Comparison of ENCODE assay signal across 15 cellular contexts in genomic region chr10:1529806-1530413, GRCh38.
A peak's percentile ranks its signal among the peaks of the same experiment; 100 is the strongest.
DNase-seq lines count a peak whose midpoint lies in the region; ATAC-seq and TF ChIP-seq lines count a peak whose summit lies in the region.
"Had no signal": no experiment of that assay in that cellular context is flagged by ENCODE, and none has a peak within 500 bp of the region (broad histone marks: within the 10 kb centered on the region; RNA-seq: fewer than 3 reads in every experiment).

No MANE protein-coding gene starts in this region.

- H3K27me3 ChIP-seq in mesenchymal stem cell (ENCODE audit: control insufficient read depth in 1 of 2, insufficient read depth in 1 of 2, low read length in 2 of 2), result no peaks in the 10 kb centered on the region
- H3K27me3 ChIP-seq in osteoblast (ENCODE audit: insufficient read depth, low read length), result no peaks in the 10 kb centered on the region

- POLR2A ChIA-PET in HEK293 (lab: Yijun Ruan, JAX), result no interaction called here

- H3K4me1 ChIP-seq in HEK293 (ENCODE audit: control insufficient read depth, insufficient read depth, low read length) (no peaks in the 10 kb centered on the region), mesenchymal stem cell (ENCODE audit: control insufficient read depth, insufficient read depth, low read depth, low read length) (no peaks in the 10 kb centered on the region), osteoblast (ENCODE audit: insufficient read depth, low read length) (no peaks in the 10 kb centered on the region)
- H3K4me1 ChIP-seq: HAP-1 had no signal

- H4K8ac ChIP-seq in mesenchymal stem cell (ENCODE audit: low read length), result no peak overlapping the region

- H3K9me3 ChIP-seq in HEK293 (ENCODE audit: control insufficient read depth, insufficient read depth, low read depth, low read length) (no peaks in the 10 kb centered on the region), mesenchymal stem cell (ENCODE audit: control insufficient read depth, low read length) (no peaks in the 10 kb centered on the region), osteoblast (ENCODE audit: low read depth, low read length) (peaks cover 3% of the 10 kb centered on the region)
- H3K9me3 ChIP-seq: HAP-1 had no signal

- H2AFZ ChIP-seq in mesenchymal stem cell (ENCODE audit: low read depth, low read length) (no peak overlapping the region), osteoblast (ENCODE audit: low read length) (no peak overlapping the region)

- H3K4me2 ChIP-seq in mesenchymal stem cell (ENCODE audit: low read length, poor library complexity, severe bottlenecking) (no peak overlapping the region), osteoblast (ENCODE audit: insufficient read depth, low read length) (no peak overlapping the region)

- no peak overlapping the region for H3K4me3 Mint-ChIP-seq in stimulated activated effector memory CD8-positive, alpha-beta T cell treated with anti-CD3 and anti-CD28 coated beads, Interleukin-12 subunit alpha, Interleukin-12 subunit beta, amount 100 ng/mL, for 72 hours
- H3K4me3 Mint-ChIP-seq: CD4-positive, CD25-positive, alpha-beta regulatory T cell; IgD-negative memory B cell had no signal

- no peak overlapping the region for H3K14ac ChIP-seq in mesenchymal stem cell (ENCODE audit: low read length in 2 of 2)

- no peak overlapping the region for H3K23ac ChIP-seq in mesenchymal stem cell (ENCODE audit: low read length in 2 of 2)

- WGBS in mesenchymal stem cell, result 83% methylated on average over 15 of the region's 15 CpGs

- H3K36me3 ChIP-seq in HEK293 (ENCODE audit: control insufficient read depth in 2 of 2, insufficient read depth in 1 of 2, low read length in 2 of 2), result no peaks in the 10 kb centered on the region
- H3K36me3 ChIP-seq in mesenchymal stem cell (ENCODE audit: control insufficient read depth in 1 of 2, insufficient read depth in 2 of 2, low read depth in 1 of 2, low read length in 2 of 2), result no peaks in the 10 kb centered on the region
- no peaks in the 10 kb centered on the region for H3K36me3 ChIP-seq in osteoblast (ENCODE audit: insufficient read depth, low read length)
- H3K36me3 ChIP-seq: BLaER1 treated with 17β-estradiol and CSF1 and Interleukin-3, amounts not matched to agents 10 nM and 100 nM; HAP-1 had no signal

- no peak overlapping the region for H3K18ac ChIP-seq in mesenchymal stem cell (ENCODE audit: low read depth in 1 of 2, low read length in 2 of 2)

- ATAC-seq in stimulated activated effector memory CD8-positive, alpha-beta T cell treated with anti-CD3 and anti-CD28 coated beads, Interleukin-12 subunit alpha, Interleukin-12 subunit beta, amount 100 ng/mL, for 72 hours, result peak; percentile 21
- ATAC-seq in GM19328 (IDR thresholded peaks at IDR 0.05; ENCODE audit: unreplicated experiment), result no peak

- peaks cover 8% of the 10 kb centered on the region for H3K4me1 Mint-ChIP-seq in stimulated activated effector memory CD8-positive, alpha-beta T cell treated with anti-CD3 and anti-CD28 coated beads, Interleukin-12 subunit alpha, Interleukin-12 subunit beta, amount 100 ng/mL, for 72 hours

- TF ChIP-seq CTCF in HEK293 (tag by site-specific recombination; IDR thresholded peaks at IDR 0.05) (no peak), osteoblast (IDR thresholded peaks at IDR 0.05; ENCODE audit: extremely low read depth, low read depth, low read length) (no peak)

- H3K27ac Mint-ChIP-seq in stimulated activated effector memory CD8-positive, alpha-beta T cell treated with anti-CD3 and anti-CD28 coated beads, Interleukin-12 subunit alpha, Interleukin-12 subunit beta, amount 100 ng/mL, for 72 hours, result no peak overlapping the region
- H3K27ac Mint-ChIP-seq: CD4-positive, CD25-positive, alpha-beta regulatory T cell had no signal

- H4K91ac ChIP-seq in mesenchymal stem cell (ENCODE audit: low read length), result peak overlapping the region; percentile 66

- no peak overlapping the region for H2BK120ac ChIP-seq in mesenchymal stem cell (ENCODE audit: low read depth, low read length)

- no peaks in the 10 kb centered on the region for H3K36me3 Mint-ChIP-seq in stimulated activated effector memory CD8-positive, alpha-beta T cell treated with anti-CD3 and anti-CD28 coated beads, Interleukin-12 subunit alpha, Interleukin-12 subunit beta, amount 100 ng/mL, for 72 hours
- H3K36me3 Mint-ChIP-seq: CD4-positive, CD25-positive, alpha-beta regulatory T cell; IgD-negative memory B cell had no signal

- no peaks in the 10 kb centered on the region for H3K9me3 Mint-ChIP-seq in stimulated activated effector memory CD8-positive, alpha-beta T cell treated with anti-CD3 and anti-CD28 coated beads, Interleukin-12 subunit alpha, Interleukin-12 subunit beta, amount 100 ng/mL, for 72 hours
- H3K9me3 Mint-ChIP-seq: IgD-negative memory B cell had no signal

- H3K9ac ChIP-seq in mesenchymal stem cell (ENCODE audit: low read length), result no peak overlapping the region
- H3K9ac ChIP-seq: BLaER1 treated with 17β-estradiol and CSF1 and Interleukin-3, amounts not matched to agents 10 nM and 100 nM had no signal

- H3K4me3 ChIP-seq in HEK293 (ENCODE audit: low read depth, low read length) (no peak overlapping the region), mesenchymal stem cell (ENCODE audit: insufficient read depth in 1 of 2, low read depth in 1 of 2, low read length in 2 of 2) (no peak overlapping the region), osteoblast (ENCODE audit: insufficient read depth, low read length) (no peak overlapping the region)
- H3K4me3 ChIP-seq: BLaER1 treated with 17β-estradiol and CSF1 and Interleukin-3, amounts not matched to agents 10 nM and 100 nM; HAP-1 had no signal

- DNase-seq in mesenchymal stem cell (no peak), osteoblast (ENCODE audit: insufficient read length, low spot score, missing footprints) (peak; percentile 42), activated gamma-delta T cell (lab: John Stamatoyannopoulos, UW) (no peak), HK-2 (ENCODE audit: unreplicated experiment) (no peak)
- DNase-seq in stimulated activated effector memory CD8-positive, alpha-beta T cell treated with anti-CD3 and anti-CD28 coated beads, Interleukin-12 subunit alpha, Interleukin-12 subunit beta, amount 100 ng/mL, for 72 hours (ENCODE audit: low spot score in 2 of 2), result no peak
- no peak for DNase-seq in activated CD4-positive, alpha-beta T cell treated with anti-CD3 and anti-CD28 coated beads for 4 hours
- DNase-seq: 8988T; CD4-positive, CD25-positive, alpha-beta regulatory T cell; DMS53; GOT3 had no signal

- H2BK5ac ChIP-seq in mesenchymal stem cell (ENCODE audit: low read depth, low read length, poor library complexity, severe bottlenecking), result no peak overlapping the region

- H2AK5ac ChIP-seq in mesenchymal stem cell (ENCODE audit: low read length, severe bottlenecking), result no peak overlapping the region

- H3K79me1 ChIP-seq in mesenchymal stem cell (replicated peaks; ENCODE audit: low read length, poor library complexity, severe bottlenecking), result no peaks in the 10 kb centered on the region

- no peaks in the 10 kb centered on the region for H3K79me2 ChIP-seq in osteoblast (ENCODE audit: insufficient read depth, low read length)

- CTCF ChIA-PET in HEK293 (lab: Yijun Ruan, JAX), result no interaction called here

- no peak overlapping the region for H2BK15ac ChIP-seq in mesenchymal stem cell (ENCODE audit: low read depth, poor library complexity, severe bottlenecking)

- H3K27ac ChIP-seq in HEK293 (ENCODE audit: extremely low read depth, low read depth, low read length) (no peak overlapping the region), mesenchymal stem cell (ENCODE audit: low read length, poor library complexity, severe bottlenecking) (no peak overlapping the region), osteoblast (ENCODE audit: low read depth, low read length) (no peak overlapping the region)
- H3K27ac ChIP-seq: BLaER1 treated with 17β-estradiol and CSF1 and Interleukin-3, amounts not matched to agents 10 nM and 100 nM had no signal

- H3K4ac ChIP-seq in mesenchymal stem cell (ENCODE audit: low read depth in 1 of 2, low read length in 2 of 2), result no peak overlapping the region

- no peak overlapping the region for H2BK12ac ChIP-seq in mesenchymal stem cell (ENCODE audit: low read length in 2 of 2)

- H4K20me1 ChIP-seq in osteoblast (ENCODE audit: insufficient read depth, low read length), result no peaks in the 10 kb centered on the region

TF ChIP-seq in HEK293, 187 proteins besides CTCF, POLR2A, EP300 and RAD21:
- TF ChIP-seq ZNF335 (tag by site-specific recombination; conservative IDR thresholded peaks at IDR 0.05), result no peak
- TF ChIP-seq HIC1 (tag by site-specific recombination; IDR thresholded peaks at IDR 0.05), result peak; percentile 46
- peak; percentile 71 for TF ChIP-seq SCRT2 (tag by site-specific recombination; IDR thresholded peaks at IDR 0.05)
TF ChIP-seq in HEK293: peak in this region for 2.
